Comparison of ENCODE assay signal across 8 cellular contexts in the genomic region with DNA sequence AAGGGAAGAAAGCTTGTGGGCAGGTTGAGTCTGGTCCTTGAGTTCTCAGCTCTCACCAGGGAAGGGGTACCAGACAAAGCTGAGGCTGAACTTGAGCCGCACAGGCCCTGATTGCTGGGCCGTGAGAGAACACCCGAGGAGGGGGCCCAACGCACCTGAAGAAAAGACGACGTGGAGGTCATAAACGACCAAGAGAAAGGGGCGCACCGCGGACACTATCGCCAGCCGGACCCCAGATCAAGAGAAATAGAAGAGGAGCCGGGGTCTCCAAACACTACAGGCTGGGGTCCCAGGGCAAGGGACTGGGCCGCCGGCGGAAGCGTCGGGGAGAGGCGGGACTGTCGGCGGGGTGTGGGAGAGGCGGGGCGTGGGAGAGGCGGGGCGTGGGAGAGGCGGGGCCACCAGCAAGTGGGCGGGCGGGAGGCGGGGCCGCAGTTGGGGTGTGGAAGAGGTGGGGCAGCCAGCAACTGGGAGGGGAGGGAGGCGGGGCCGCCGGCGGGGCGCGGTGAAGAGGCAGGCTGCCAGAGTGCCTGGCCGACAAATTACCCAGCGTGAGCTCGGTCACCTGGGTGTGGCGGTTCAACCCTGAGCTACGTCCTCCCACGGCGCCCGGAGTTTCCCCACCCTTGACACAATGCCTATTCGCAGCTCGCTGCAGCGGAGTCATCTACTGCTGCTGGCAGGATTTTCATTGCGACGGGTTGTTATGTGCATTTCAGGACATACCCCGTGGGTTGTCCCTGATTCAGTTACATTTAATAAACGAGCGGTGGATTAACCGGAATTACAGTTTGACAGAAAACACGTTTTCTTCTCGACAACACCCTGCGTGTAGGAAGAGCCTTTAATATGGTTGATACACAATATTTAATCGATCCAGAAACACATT. TPM values are rescaled to one million over a fixed set of nuclear protein-coding genes. Genes with fewer than 3 reads are reported as not detected.
A peak's percentile ranks its signal among the peaks of the same experiment; 100 is the strongest.
DNase-seq lines count a peak whose midpoint lies in the region; ATAC-seq and TF ChIP-seq lines count a peak whose summit lies in the region.

No MANE protein-coding gene starts in this region.

- H3K27me3 ChIP-seq in CD8-positive, alpha-beta T cell (ENCODE audit: insufficient read depth, low read length): no peaks in the 10 kb centered on the region
- H3K27me3 ChIP-seq in duodenal mucosa (ENCODE audit: control insufficient read depth in 1 of 2, insufficient read depth in 2 of 2, low read length in 2 of 2) (no peaks in the 10 kb centered on the region), lower lobe of right lung (ENCODE audit: low read depth) (no peaks in the 10 kb centered on the region)

- peak overlapping the region; percentile 91 for H3K4me3 Mint-ChIP-seq in CD8-positive, alpha-beta T cell
- H3K4me3 Mint-ChIP-seq in activated CD4-positive, alpha-beta memory T cell treated with anti-CD3 and anti-CD28 coated beads for 36 hours: peak overlapping the region; percentile 94

- POLR2A ChIA-PET in CD8-positive, alpha-beta T cell (lab: Charles Lee): interaction anchor here (0.6 to 2.7 kb wide), 25 partner anchors 12 to 444 kb away, joined by 3 to 28 read pairs (median 5); a partner anchor contains a TSS
- POLR2A ChIA-PET in activated CD4-positive, alpha-beta memory T cell treated with anti-CD3 and anti-CD28 coated beads for 36 hours (lab: Charles Lee): interaction anchor here (0.5 to 5.9 kb wide), 15 partner anchors 11 to 325 kb away, joined by 3 to 60 read pairs (median 5); a partner anchor contains a TSS

- peak overlapping the region; percentile 92 for H3K27ac Mint-ChIP-seq in CD8-positive, alpha-beta T cell
- H3K27ac Mint-ChIP-seq in activated CD4-positive, alpha-beta memory T cell treated with anti-CD3 and anti-CD28 coated beads for 36 hours: peak overlapping the region; percentile 85

- peak; percentile 83 for ATAC-seq in CD8-positive, alpha-beta T cell
- peak; percentile 86 for ATAC-seq in GM19463 (IDR thresholded peaks at IDR 0.05; ENCODE audit: unreplicated experiment)
- ATAC-seq in lower lobe of right lung: peak; percentile 98

- H3K9me3 ChIP-seq in CD8-positive, alpha-beta T cell (ENCODE audit: low read length): no peaks in the 10 kb centered on the region
- no peaks in the 10 kb centered on the region for H3K9me3 ChIP-seq in duodenal mucosa (ENCODE audit: control insufficient read depth in 1 of 2, low read length in 2 of 2)
- no peaks in the 10 kb centered on the region for H3K9me3 ChIP-seq in lower lobe of right lung

- no peaks in the 10 kb centered on the region for H3K27me3 Mint-ChIP-seq in CD8-positive, alpha-beta T cell (ENCODE audit: low read depth)
- no peaks in the 10 kb centered on the region for H3K27me3 Mint-ChIP-seq in activated CD4-positive, alpha-beta memory T cell treated with anti-CD3 and anti-CD28 coated beads for 36 hours

- TF ChIP-seq CTCF in CD8-positive, alpha-beta T cell (IDR thresholded peaks at IDR 0.05): no peak
- no peak for TF ChIP-seq CTCF in lower lobe of right lung (IDR thresholded peaks at IDR 0.05)

- peak overlapping the region; percentile 97 to 98 for H3K9ac ChIP-seq in duodenal mucosa (ENCODE audit: low read depth in 1 of 2, low read length in 2 of 2)

- peaks cover 5% of the 10 kb centered on the region for H3K36me3 Mint-ChIP-seq in CD8-positive, alpha-beta T cell
- no peaks in the 10 kb centered on the region for H3K36me3 Mint-ChIP-seq in activated CD4-positive, alpha-beta memory T cell treated with anti-CD3 and anti-CD28 coated beads for 36 hours

- H3K9me3 Mint-ChIP-seq in CD8-positive, alpha-beta T cell: no peaks in the 10 kb centered on the region
- H3K9me3 Mint-ChIP-seq in activated CD4-positive, alpha-beta memory T cell treated with anti-CD3 and anti-CD28 coated beads for 36 hours: no peaks in the 10 kb centered on the region

- H3K4me3 ChIP-seq in CD8-positive, alpha-beta T cell (ENCODE audit: low read depth, low read length): peak overlapping the region; percentile 61
- peak overlapping the region; percentile 80 to 96 for H3K4me3 ChIP-seq in duodenal mucosa (ENCODE audit: low read depth in 1 of 2, low read length in 2 of 2)
- H3K4me3 ChIP-seq in lower lobe of right lung: peak overlapping the region; percentile 64

- DNase-seq in CD8-positive, alpha-beta T cell: peak; percentile 95 to 99 (median 98)
- DNase-seq in HK-2 (ENCODE audit: unreplicated experiment) (peak; percentile 98), NCI-H82 (lab: John Stamatoyannopoulos, UW) (peak; percentile 95), lower lobe of right lung (peak; percentile 99)
- DNase-seq in activated CD4-positive, alpha-beta memory T cell treated with anti-CD3 and anti-CD28 coated beads for 36 hours: peak; percentile 99
- DNase-seq in stimulated activated CD4-positive, alpha-beta T cell treated with anti-CD3 and anti-CD28 coated beads, Interleukin-4, amount 100 ng/mL, for 48 hours (ENCODE audit: low read depth in 2 of 2): peak; percentile 99 to 100

- intact Hi-C loops in CD8-positive, alpha-beta T cell (cut with DNase I, micrococcal nuclease): loop anchor here (1.0 to 10.0 kb wide), 13 partner anchors 24 to 967 kb away; a partner anchor contains a TSS
- intact Hi-C loops in activated CD4-positive, alpha-beta memory T cell treated with anti-CD3 and anti-CD28 coated beads for 36 hours (cut with micrococcal nuclease): loop anchor here (1.0 kb wide), 9 partner anchors 11 to 248 kb away; a partner anchor contains a TSS
- intact Hi-C loops in lower lobe of right lung (cut with DNase I): no loop called here

- no peaks in the 10 kb centered on the region for H3K36me3 ChIP-seq in CD8-positive, alpha-beta T cell (ENCODE audit: insufficient read depth, low read length)
- H3K36me3 ChIP-seq in duodenal mucosa (ENCODE audit: control insufficient read depth in 1 of 2, insufficient read depth in 2 of 2, low read length in 2 of 2) (no peaks in the 10 kb centered on the region), lower lobe of right lung (no peaks in the 10 kb centered on the region)

- peaks cover 34% of the 10 kb centered on the region for H3K4me1 ChIP-seq in CD8-positive, alpha-beta T cell (ENCODE audit: insufficient read depth, low read length)
- H3K4me1 ChIP-seq in duodenal mucosa (ENCODE audit: control insufficient read depth in 1 of 2, insufficient read depth in 2 of 2, low read length in 2 of 2) (peaks cover 5 to 29% of the 10 kb centered on the region in 2 donors), lower lobe of right lung (peaks cover 44% of the 10 kb centered on the region)

- H3K27ac ChIP-seq in CD8-positive, alpha-beta T cell (ENCODE audit: low read depth, low read length): peak overlapping the region; percentile 79
- H3K27ac ChIP-seq in duodenal mucosa (ENCODE audit: low read depth, low read length) (peak overlapping the region; percentile 89), lower lobe of right lung (peak overlapping the region; percentile 94)

- CTCF ChIA-PET in CD8-positive, alpha-beta T cell (lab: Charles Lee): interaction anchor here (1.1 to 13.2 kb wide), 12 partner anchors 11 to 248 kb away, joined by 3 to 186 read pairs (median 6); a partner anchor contains a TSS
- CTCF ChIA-PET in activated CD4-positive, alpha-beta memory T cell treated with anti-CD3 and anti-CD28 coated beads for 36 hours (lab: Charles Lee): interaction anchor here (0.5 to 8.3 kb wide), 16 partner anchors 12 to 732 kb away, joined by 3 to 179 read pairs (median 4); a partner anchor contains a TSS

- peaks cover 22% of the 10 kb centered on the region for H3K4me1 Mint-ChIP-seq in CD8-positive, alpha-beta T cell (ENCODE audit: low read depth)
- H3K4me1 Mint-ChIP-seq in activated CD4-positive, alpha-beta memory T cell treated with anti-CD3 and anti-CD28 coated beads for 36 hours (ENCODE audit: low read depth): peaks cover 25% of the 10 kb centered on the region

RNA-seq across cellular contexts. Expression of a gene that starts 15.5 kb away (rescaled TPM):
- total RNA-seq in CD8-positive, alpha-beta T cell: 100 to 1,000 TPM; 101 to 106 TPM
- total RNA-seq in activated CD4-positive, alpha-beta memory T cell treated with anti-CD3 and anti-CD28 coated beads for 36 hours: 10 to 100 TPM; 63.6 to 71.0 TPM
- 66.1 TPM for total RNA-seq in lower lobe of right lung

RNA-seq across cellular contexts. Expression of a gene that starts 24.8 kb away (rescaled TPM):
- total RNA-seq in CD8-positive, alpha-beta T cell: 10 to 100 TPM; 60.9 to 62.5 TPM
- 100 to 1,000 TPM; 198 to 202 TPM for total RNA-seq in activated CD4-positive, alpha-beta memory T cell treated with anti-CD3 and anti-CD28 coated beads for 36 hours
- total RNA-seq in lower lobe of right lung: 65.3 TPM

Comparison
In these comparisons a context has a peak if more than half of its experiments do, and no peak if none do; other contexts are left out.
1. Peak in every context shown above with its lines: DNase-seq, ATAC-seq, H3K4me3 ChIP-seq and H3K27ac ChIP-seq.